Comparison of ENCODE assay signal across 17 cellular contexts in the genomic region with DNA sequence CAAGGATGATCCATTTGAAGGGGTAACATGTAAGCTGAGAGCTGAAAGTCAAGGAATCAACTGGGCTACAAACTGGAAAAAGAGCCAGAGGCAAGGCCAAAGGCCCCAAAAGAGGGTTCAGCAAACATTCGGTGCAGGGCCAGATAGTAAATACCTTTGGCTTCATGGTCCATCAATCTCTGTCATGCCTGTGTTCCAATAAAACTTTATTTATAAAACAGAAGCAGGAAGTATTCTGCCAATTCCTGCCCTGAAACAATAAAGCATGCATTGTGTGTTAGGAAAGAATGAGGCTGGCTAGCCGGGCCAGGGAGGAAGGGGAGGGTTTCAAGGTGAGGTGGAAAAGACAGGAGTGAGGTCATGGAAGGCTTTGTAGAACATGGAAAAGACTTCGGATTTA.
DNase-seq lines count a peak whose midpoint lies in the region; ATAC-seq and TF ChIP-seq lines count a peak whose summit lies in the region.
"Had no signal": no experiment of that assay in that cellular context is flagged by ENCODE, and none has a peak within 500 bp of the region (broad histone marks: within the 10 kb centered on the region; RNA-seq: fewer than 3 reads in every experiment).

No MANE protein-coding gene starts in this region.

- H2AFZ ChIP-seq in Loucy (ENCODE audit: low read length) = 0 out of 2 replicates have a peak overlapping the region, but pooled peaks have one; percentile 13
- H2AFZ ChIP-seq: GM23338 had no signal

- H3K27me3 ChIP-seq in Loucy (ENCODE audit: insufficient read depth, low read length, poor library complexity, severe bottlenecking) (no peaks in the 10 kb centered on the region), spleen (replicated peaks in 1 of 7) (no peaks in the 10 kb centered on the region), uterus (no peaks in the 10 kb centered on the region)
- H3K27me3 ChIP-seq: tibial artery had no signal

- no peak for ATAC-seq in GM21528 (IDR thresholded peaks at IDR 0.05; ENCODE audit: low FRiP score, unreplicated experiment)
- ATAC-seq: GM23338, Right ventricle myocardium inferior had no signal

- intact Hi-C loops in activated T-helper 2 cell treated with anti-CD3 and anti-CD28 coated beads, Interferon-gamma antibody, Interleukin-2, Interleukin-4, amounts not matched to agents 10 μg/mL and 5 μg/mL and 100 μg/mL, durations not matched to agents 14 hours and 24 hours and 36 hours (cut with micrococcal nuclease) = loop anchor here (5.0 kb wide), 1 partner anchor 191 kb away; a partner anchor contains a TSS
- intact Hi-C loops in spleen (cut with DNase I; ENCODE audit: low total_unique reads) = loop anchor here (10.0 kb wide), 1 partner anchor 104 kb away; a partner anchor contains a TSS
- intact Hi-C loops in uterus (cut with DNase I; ENCODE audit: low total_unique reads) = no loop called here

- TF ChIP-seq POLR2A in spleen (IDR thresholded peaks at IDR 0.05) = no peak
- TF ChIP-seq POLR2A in uterus (IDR thresholded peaks at IDR 0.05) = no peak

- H3K27me3 Mint-ChIP-seq in activated T-cell treated with anti-CD3 and anti-CD28 coated beads, Interleukin-2, amount 50 U/mL, for 24 hours = no peaks in the 10 kb centered on the region
- no peaks in the 10 kb centered on the region for H3K27me3 Mint-ChIP-seq in activated T-helper 2 cell treated with anti-CD3 and anti-CD28 coated beads, Interferon-gamma antibody, Interleukin-2, Interleukin-4, amounts not matched to agents 10 μg/mL and 5 μg/mL and 100 μg/mL, durations not matched to agents 14 hours and 24 hours and 36 hours (ENCODE audit: low read depth)

- no peak overlapping the region for H3K4me2 ChIP-seq in Loucy (ENCODE audit: low read depth, low read length, poor library complexity, severe bottlenecking)
- H3K4me2 ChIP-seq: GM23338 had no signal

- peaks cover 13% of the 10 kb centered on the region for H3K36me3 Mint-ChIP-seq in activated T-cell treated with anti-CD3 and anti-CD28 coated beads, Interleukin-2, amount 50 U/mL, for 24 hours (ENCODE audit: low read depth)
- peaks cover 17% of the 10 kb centered on the region for H3K36me3 Mint-ChIP-seq in activated T-helper 2 cell treated with anti-CD3 and anti-CD28 coated beads, Interferon-gamma antibody, Interleukin-2, Interleukin-4, amounts not matched to agents 10 μg/mL and 5 μg/mL and 100 μg/mL, durations not matched to agents 14 hours and 24 hours and 36 hours (ENCODE audit: low read depth)

- H3K4me1 ChIP-seq in Loucy (ENCODE audit: insufficient read depth, low read length, poor library complexity, severe bottlenecking) = peaks cover 46% of the 10 kb centered on the region
- peaks cover 23 to 71% (median 54%) of the 10 kb centered on the region in 6 donors for H3K4me1 ChIP-seq in spleen
- H3K4me1 ChIP-seq in uterus = no peaks in the 10 kb centered on the region

- 75 to 87% (median 84%) methylated on average over 3 of the region's 3 CpGs for WGBS in spleen, 5 donors

- peaks cover 11% of the 10 kb centered on the region for H3F3A ChIP-seq in Loucy (ENCODE audit: low read depth)

- no peaks in the 10 kb centered on the region for H3K9me2 ChIP-seq in Loucy (replicated peaks; ENCODE audit: low read depth, low read length)

- H3K36me3 ChIP-seq in Loucy (ENCODE audit: insufficient read depth, low read length) = no peaks in the 10 kb centered on the region
- H3K36me3 ChIP-seq in spleen = no peaks in the 10 kb centered on the region
- no peaks in the 10 kb centered on the region for H3K36me3 ChIP-seq in uterus
- H3K36me3 ChIP-seq: tibial artery had no signal

- no peaks in the 10 kb centered on the region for H4K20me1 ChIP-seq in Loucy (ENCODE audit: insufficient read depth, low read length, poor library complexity, severe bottlenecking)

- peaks cover 79% of the 10 kb centered on the region for H3K4me1 Mint-ChIP-seq in activated T-cell treated with anti-CD3 and anti-CD28 coated beads, Interleukin-2, amount 50 U/mL, for 24 hours (ENCODE audit: low read depth)
- peaks cover 74% of the 10 kb centered on the region for H3K4me1 Mint-ChIP-seq in activated T-helper 2 cell treated with anti-CD3 and anti-CD28 coated beads, Interferon-gamma antibody, Interleukin-2, Interleukin-4, amounts not matched to agents 10 μg/mL and 5 μg/mL and 100 μg/mL, durations not matched to agents 14 hours and 24 hours and 36 hours (ENCODE audit: low read depth)
- H3K4me1 Mint-ChIP-seq: neural crest cell had no signal

- TF ChIP-seq CTCF in Loucy (conservative IDR thresholded peaks at IDR 0.05; ENCODE audit: low read length) (no peak), spleen (IDR thresholded peaks at IDR 0.05 in 8 of 11, conservative IDR thresholded peaks at IDR 0.05 in 3 of 11) (no peak), uterus (IDR thresholded peaks at IDR 0.05) (no peak)

- H3K9me3 ChIP-seq in Loucy (ENCODE audit: insufficient read depth, low read depth, low read length) (no peaks in the 10 kb centered on the region), spleen (peaks cover 0 to 14% (median 5%) of the 10 kb centered on the region in 8 donors), uterus (no peaks in the 10 kb centered on the region)
- H3K9me3 ChIP-seq: tibial artery had no signal

- no peak for DNase-seq in activated T-cell treated with anti-CD3 and anti-CD28 coated beads, Interleukin-2, amount 50 U/mL, for 24 hours
- no peak for DNase-seq in activated T-cell treated with anti-CD3 and anti-CD28 coated beads for 4 hours
- no peak for DNase-seq in activated T-helper 2 cell treated with anti-CD3 and anti-CD28 coated beads, Interferon-gamma antibody, Interleukin-2, Interleukin-4, amounts not matched to agents 10 μg/mL and 5 μg/mL and 100 μg/mL, durations not matched to agents 14 hours and 24 hours and 36 hours (ENCODE audit: low spot score)
- DNase-seq in spleen = no peak
- no peak for DNase-seq in uterus
- no peak for DNase-seq in stimulated activated CD4-positive, alpha-beta T cell treated with anti-CD3 and anti-CD28 coated beads, Interleukin-4, amount 100 ng/mL, for 24 hours
- DNase-seq: hippocampal formation, mammary epithelial cell, NCI-H1930, NCI-H446 treated with DMSO at 0.1 percent for 48 hours, tibial artery had no signal

- no peak overlapping the region for H3K9ac ChIP-seq in Loucy (ENCODE audit: low read depth, low read length, poor library complexity, severe bottlenecking)

- H3K27ac Mint-ChIP-seq in activated T-cell treated with anti-CD3 and anti-CD28 coated beads, Interleukin-2, amount 50 U/mL, for 24 hours = peak overlapping the region; percentile 93
- peak overlapping the region; percentile 93 for H3K27ac Mint-ChIP-seq in activated T-helper 2 cell treated with anti-CD3 and anti-CD28 coated beads, Interferon-gamma antibody, Interleukin-2, Interleukin-4, amounts not matched to agents 10 μg/mL and 5 μg/mL and 100 μg/mL, durations not matched to agents 14 hours and 24 hours and 36 hours
- H3K27ac Mint-ChIP-seq: GM23338 had no signal

- H3K9me3 Mint-ChIP-seq in activated T-cell treated with anti-CD3 and anti-CD28 coated beads, Interleukin-2, amount 50 U/mL, for 24 hours = peaks cover 15% of the 10 kb centered on the region
- peaks cover 16% of the 10 kb centered on the region for H3K9me3 Mint-ChIP-seq in activated T-helper 2 cell treated with anti-CD3 and anti-CD28 coated beads, Interferon-gamma antibody, Interleukin-2, Interleukin-4, amounts not matched to agents 10 μg/mL and 5 μg/mL and 100 μg/mL, durations not matched to agents 14 hours and 24 hours and 36 hours

- H3K4me3 Mint-ChIP-seq in activated T-cell treated with anti-CD3 and anti-CD28 coated beads, Interleukin-2, amount 50 U/mL, for 24 hours = no peak overlapping the region
- H3K4me3 Mint-ChIP-seq in activated T-helper 2 cell treated with anti-CD3 and anti-CD28 coated beads, Interferon-gamma antibody, Interleukin-2, Interleukin-4, amounts not matched to agents 10 μg/mL and 5 μg/mL and 100 μg/mL, durations not matched to agents 14 hours and 24 hours and 36 hours (ENCODE audit: low read depth) = no peak overlapping the region
- H3K4me3 Mint-ChIP-seq: GM23338, neural crest cell had no signal

- H3K4me3 ChIP-seq in Loucy (ENCODE audit: low read length, poor library complexity, severe bottlenecking) = no peak overlapping the region
- no peak overlapping the region for H3K4me3 ChIP-seq in spleen
- no peak overlapping the region for H3K4me3 ChIP-seq in uterus
- H3K4me3 ChIP-seq: GM23338, tibial artery had no signal

- H3K27ac ChIP-seq in spleen (peak overlapping the region; percentile 3 to 93 (median 84)), uterus (no peak overlapping the region)
- H3K27ac ChIP-seq: tibial artery, VCaP had no signal

- no peaks in the 10 kb centered on the region for H3K79me2 ChIP-seq in Loucy (ENCODE audit: insufficient read depth, low read length)

Comparison
In these comparisons a context has a peak if more than half of its experiments do, and no peak if none do; other contexts are left out.
1. H3K27ac ChIP-seq: peak in spleen (8 of 8); none in uterus (0 of 2).